8 cellular contexts compared by ENCODE assay signal in the genomic region with DNA sequence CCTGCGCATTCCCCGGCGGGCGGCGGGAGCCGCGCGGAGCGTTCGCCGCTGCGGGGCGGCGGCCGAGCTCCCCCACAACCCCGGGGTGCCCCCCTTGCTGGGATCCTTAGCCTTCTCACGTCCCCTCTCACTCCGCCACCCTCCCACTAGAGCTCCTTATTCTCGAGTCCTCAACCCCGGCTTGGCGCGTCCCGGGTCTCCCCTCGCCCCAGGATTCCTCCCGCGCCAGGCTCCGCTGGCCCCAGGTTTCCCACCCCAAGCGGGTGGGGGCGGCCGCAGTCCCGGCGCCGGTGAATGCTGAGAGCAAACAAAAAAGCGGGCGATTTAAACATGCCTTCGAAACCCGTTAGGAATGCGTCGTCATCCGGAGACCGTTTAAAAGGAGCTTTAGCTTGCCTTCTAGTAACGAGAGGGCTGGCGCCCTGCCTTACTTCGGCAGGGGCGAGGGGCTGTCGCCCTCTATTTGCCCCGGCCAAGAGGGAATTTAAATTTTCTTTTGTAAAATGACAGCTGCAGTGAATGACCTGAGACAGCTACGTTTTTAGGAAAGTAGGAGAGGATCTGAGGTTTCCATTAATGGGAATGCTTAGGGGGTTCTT. TPM values are rescaled to one million over a fixed set of nuclear protein-coding genes. Genes with fewer than 3 reads are reported as not detected.
A peak's percentile ranks its signal among the peaks of the same experiment; 100 is the strongest.
DNase-seq lines count a peak whose midpoint lies in the region; ATAC-seq, FAIRE-seq and TF ChIP-seq lines count a peak whose summit lies in the region.

No MANE protein-coding gene starts in this region.

- no peaks in the 10 kb centered on the region for H3K9me2 ChIP-seq in PC-3 (replicated peaks; ENCODE audit: low read length)

- H3K36me3 ChIP-seq in PC-3 (ENCODE audit: low read depth, low read length), result no peaks in the 10 kb centered on the region
- H3K36me3 ChIP-seq in GM12878 (ENCODE audit: control insufficient read depth in 2 of 2, insufficient read depth in 2 of 2, low read length in 1 of 2), result peaks cover 0 to 2% of the 10 kb centered on the region in 2 experiments; a peak in 1 of 4 replicates
- peaks cover 22% of the 10 kb centered on the region for H3K36me3 ChIP-seq in iPS-20b (ENCODE audit: insufficient read depth, low read depth, low read length)
- H3K36me3 ChIP-seq in skeletal muscle tissue (ENCODE audit: control insufficient read depth in 3 of 3, insufficient read depth in 3 of 3, low read length in 3 of 3), result no peaks in the 10 kb centered on the region

- H3K9ac ChIP-seq in PC-3 (ENCODE audit: low read length) (peak overlapping the region; percentile 76), GM12878 (ENCODE audit: control insufficient read depth, insufficient read depth, low read length) (peak overlapping the region; percentile 93), iPS-20b (ENCODE audit: low read depth, low read length) (peak overlapping the region; percentile 91; the same call in 1 of the 2 replicates), skeletal muscle tissue (ENCODE audit: low read depth in 1 of 3, low read length in 3 of 3) (peak overlapping the region; percentile 83 to 88 (median 84))

- no peak for FAIRE-seq in GM12878 (lab: Jason Lieb, UNC)

- intact Hi-C loops in PC-3 (cut with micrococcal nuclease), result no loop called here
- intact Hi-C loops in GM12878 (cut with micrococcal nuclease; ENCODE audit: unreplicated experiment), result loop anchor here (2.0 to 5.0 kb wide), 4 partner anchors 14 to 1030 kb away; a partner anchor contains a TSS

- TF ChIP-seq EP300 in GM12878 (IDR thresholded peaks at IDR 0.05; ENCODE audit: borderline replicate concordance in 1 of 2, control insufficient read depth in 1 of 2, low read depth in 2 of 2, low read length in 2 of 2), result no peak

- H2AFZ ChIP-seq in PC-3 (ENCODE audit: low read length) (peak overlapping the region; percentile 74), GM12878 (ENCODE audit: control insufficient read depth, low read depth, low read length) (peak overlapping the region; percentile 64)

- TF ChIP-seq CTCF in PC-3 (conservative IDR thresholded peaks at IDR 0.05; ENCODE audit: low read depth, low read length) (no peak), GM12878 (IDR thresholded peaks at IDR 0.05 in 2 of 3, conservative IDR thresholded peaks at IDR 0.05 in 1 of 3; ENCODE audit: control insufficient read depth in 2 of 3, extremely low read depth in 1 of 3, insufficient read depth in 1 of 3, low read depth in 3 of 3, low read length in 3 of 3) (no peak)

- in situ Hi-C loops in GM12878 (cut with MboI), result loop anchor here (10.0 kb wide), 2 partner anchors 282 to 528 kb away; a partner anchor contains a TSS

- H3K27ac ChIP-seq in PC-3 (ENCODE audit: low read length) (peak overlapping the region; percentile 71), GM12878 (ENCODE audit: control insufficient read depth, insufficient read depth) (peak overlapping the region; percentile 97), iPS-20b (ENCODE audit: low read length) (peak overlapping the region; percentile 70), skeletal muscle tissue (ENCODE audit: low read depth, low read length) (peak overlapping the region; percentile 91)

- H3K9me3 ChIP-seq in PC-3 (ENCODE audit: low read length) (no peaks in the 10 kb centered on the region), GM12878 (replicated peaks; ENCODE audit: control insufficient read depth, insufficient read depth, low read length) (no peaks in the 10 kb centered on the region), iPS-20b (ENCODE audit: insufficient read depth, low read depth, low read length) (no peaks in the 10 kb centered on the region), skeletal muscle tissue (ENCODE audit: control insufficient read depth in 3 of 3, low read length in 3 of 3) (no peaks in the 10 kb centered on the region)

- POLR2A ChIA-PET in PC-3 (lab: Charles Lee; ENCODE audit: unreplicated experiment), result interaction anchor here (0.7 to 1.2 kb wide), 3 partner anchors 11 to 207 kb away, joined by 3 to 6 read pairs (median 5); no protein-coding TSS in a partner anchor
- POLR2A ChIA-PET in GM12878 (lab: Charles Lee), result interaction anchor here (0.6 to 3.8 kb wide), 15 partner anchors 9 to 1218 kb away, joined by 3 to 70 read pairs (median 16); a partner anchor contains a TSS

- H3K4me1 ChIP-seq in PC-3 (ENCODE audit: insufficient read depth, low read length), result peaks cover 9% of the 10 kb centered on the region
- no peaks in the 10 kb centered on the region for H3K4me1 ChIP-seq in GM12878 (ENCODE audit: control insufficient read depth, insufficient read depth, low read length)
- peaks cover 24% of the 10 kb centered on the region; the same call in 1 of the 2 replicates for H3K4me1 ChIP-seq in iPS-20b (ENCODE audit: insufficient read depth, low read length)
- H3K4me1 ChIP-seq in skeletal muscle tissue (ENCODE audit: control insufficient read depth in 3 of 3, insufficient read depth in 3 of 3, low read length in 3 of 3), result peaks cover 8 to 9% (median 9%) of the 10 kb centered on the region in 3 donors

- DNase-seq in DMS 273 treated with DMSO at 0.1 percent for 48 hours (lab: John Stamatoyannopoulos, UW) (peak; percentile 8), PC-3 (peak; percentile 52), GM12878 (ENCODE audit: low read depth, low spot score) (no peak)

- SMC1A ChIA-PET in GM12878 (lab: Charles Lee; ENCODE audit: uncharacterized antibody, unreplicated experiment), result interaction anchor here (0.6 to 5.0 kb wide), 23 partner anchors 11 to 358 kb away, joined by 3 to 76 read pairs (median 5); a partner anchor contains a TSS

- H3F3A ChIP-seq in PC-3 (ENCODE audit: low read length, unreplicated experiment), result no peaks in the 10 kb centered on the region

- RAD21 ChIA-PET in GM12878 (lab: Charles Lee; ENCODE audit: unreplicated experiment), result interaction anchor here (0.8 to 4.8 kb wide), 18 partner anchors 9 to 527 kb away, joined by 3 to 111 read pairs (median 8); a partner anchor contains a TSS

- 1% methylated on average over 45 of the region's 48 CpGs for WGBS in GM12878 (ENCODE audit: insufficient coverage, insufficient replicate concordance, low lambda C conversion rate, missing lambda C conversion rate)

- H3K79me2 ChIP-seq in PC-3 (ENCODE audit: low read length) (peaks cover 62% of the 10 kb centered on the region), GM12878 (ENCODE audit: control insufficient read depth, insufficient read depth, low read length) (peaks cover 60% of the 10 kb centered on the region)

- no peak for TF ChIP-seq POLR2A in GM12878 (IDR thresholded peaks at IDR 0.05; ENCODE audit: low read depth, low read length)

- peak overlapping the region; percentile 95 for H3K4me2 ChIP-seq in PC-3 (ENCODE audit: low read length)
- peak overlapping the region; percentile 87 for H3K4me2 ChIP-seq in GM12878 (ENCODE audit: control insufficient read depth, insufficient read depth)

- CTCF ChIA-PET in PC-3 (lab: Charles Lee), result no interaction called here
- CTCF ChIA-PET in GM12878 (lab: Yijun Ruan, JAX), result interaction anchor here (1.0 to 4.5 kb wide), 13 partner anchors 10 to 359 kb away, joined by 3 to 66 read pairs (median 6); a partner anchor contains a TSS

- peak; percentile 5 for ATAC-seq in GM19328 (IDR thresholded peaks at IDR 0.05; ENCODE audit: unreplicated experiment)
- ATAC-seq in HG03521 (IDR thresholded peaks at IDR 0.05; ENCODE audit: unreplicated experiment), result peak; percentile 2
- peak; percentile 1 for ATAC-seq in PC-3
- ATAC-seq in GM12878, result peak; percentile 1
- ATAC-seq in HG02852 (IDR thresholded peaks at IDR 0.05; ENCODE audit: unreplicated experiment), result no peak

- H3K27me3 ChIP-seq in PC-3 (ENCODE audit: low read length), result no peaks in the 10 kb centered on the region
- no peaks in the 10 kb centered on the region for H3K27me3 ChIP-seq in GM12878 (replicated peaks in 1 of 2; ENCODE audit: control insufficient read depth in 2 of 2, insufficient read depth in 2 of 2, low read length in 1 of 2)
- H3K27me3 ChIP-seq in iPS-20b (ENCODE audit: insufficient read depth, low read length), result no peaks in the 10 kb centered on the region
- H3K27me3 ChIP-seq in skeletal muscle tissue (ENCODE audit: control insufficient read depth in 3 of 3, insufficient read depth in 3 of 3, low read length in 3 of 3), result no peaks in the 10 kb centered on the region

- H3K4me3 ChIP-seq in PC-3 (ENCODE audit: low read length) (peak overlapping the region; percentile 88), GM12878 (peak overlapping the region; percentile 99), iPS-20b (ENCODE audit: low read length) (peak overlapping the region; percentile 93), skeletal muscle tissue (ENCODE audit: low read length in 3 of 3) (peak overlapping the region; percentile 74 to 98 (median 81))

- no TSS peak for BruUV-seq in PC-3 (replicated peaks; lab: Mats Ljungman, UMichigan)
- no TSS peak for BruUV-seq in GM12878 (replicated peaks; lab: Mats Ljungman, UMichigan)

- H4K20me1 ChIP-seq in PC-3 (ENCODE audit: low read length), result no peaks in the 10 kb centered on the region
- H4K20me1 ChIP-seq in GM12878 (ENCODE audit: control insufficient read depth, insufficient read depth), result no peaks in the 10 kb centered on the region

- TF ChIP-seq RAD21 in GM12878 (IDR thresholded peaks at IDR 0.05; ENCODE audit: insufficient read depth, low read depth, low read length), result no peak

TF ChIP-seq in GM12878, 131 proteins besides CTCF, POLR2A, EP300 and RAD21 (continues in another document):
- TF ChIP-seq IKZF2 (IDR thresholded peaks at IDR 0.05) (no peak), LARP7 (IDR thresholded peaks at IDR 0.05) (peak; percentile 85), SIN3A (IDR thresholded peaks at IDR 0.05; ENCODE audit: low read depth, low read length) (peak; percentile 83; the same call in 1 of the 2 replicates), JUND (IDR thresholded peaks at IDR 0.05; ENCODE audit: low read depth, low read length) (no peak), POU2F2 (IDR thresholded peaks at IDR 0.05; ENCODE audit: borderline replicate concordance, low read depth, low read length) (no peak)

RNA-seq across cellular contexts. Expression of a gene that starts 3.0 kb away (rescaled TPM):
- 10.8 and 10.9 TPM in 2 replicates for total RNA-seq in PC-3 (2014; rRNA removed)
- 38.3 and 39.7 TPM in 2 replicates for total RNA-seq in GM12878 (2013; cell fraction: nucleolus; rRNA removed)
- total RNA-seq in GM12878 (2014; rRNA removed), result 16.5 TPM in 2 replicates
- total RNA-seq in GM12878 (2014; rRNA removed; fragmentation: Illumina TruSeq; extraction: Trizol), result 17.2 and 17.8 TPM in 2 replicates
- total RNA-seq in GM12878 (2021), result 22.4 and 27.2 TPM in 2 replicates
- polyA plus RNA-seq in GM12878 (2011; ENCODE audit: low read depth), result 9.6 TPM
- polyA plus RNA-seq in GM12878 (2011; rRNA removed), result 15.0 and 15.2 TPM in 2 replicates
- 11.4 and 12.2 TPM in 2 replicates for polyA plus RNA-seq in GM12878 (2011; cell fraction: cytosol; rRNA removed)
- 20.8 and 25.7 TPM in 2 replicates for polyA plus RNA-seq in GM12878 (2011; cell fraction: nucleus; rRNA removed)
- polyA plus RNA-seq in GM12878 (2012), result 12.5 and 13.0 TPM in 2 replicates
- 14.4 and 17.9 TPM in 2 replicates for polyA plus RNA-seq in GM12878 (2014; fragmentation: Illumina TruSeq; extraction: Trizol)
- polyA plus RNA-seq in GM12878 (2014; fragmentation: Nextera tagmentation; extraction: Ambion mirVana), result 1 to 10 TPM; 5.9 to 6.3 TPM
- polyA plus RNA-seq in GM12878 (2014; rRNA removed), result 11.8 and 13.6 TPM in 2 replicates
- 10 to 100 TPM; 18.6 to 19.4 TPM for polyA plus RNA-seq in GM12878 (2016; fragmentation: Nextera tagmentation; extraction: Ambion mirVana)
- 25.3 and 25.9 TPM in 2 replicates for polyA minus RNA-seq in GM12878 (2011; rRNA and poly(A)+ RNA removed)
- 9.2 and 10.0 TPM in 2 replicates for polyA minus RNA-seq in GM12878 (2011; cell fraction: cytosol; rRNA and poly(A)+ RNA removed)
- 11.4 and 23.8 TPM in 2 replicates for polyA minus RNA-seq in GM12878 (2011; cell fraction: nucleus; rRNA and poly(A)+ RNA removed)
- total RNA-seq in skeletal muscle tissue, result 23.0 TPM
